ENCODE assay signal across 1 cellular context in genomic region chr11:78380615-78381029, GRCh38.
TF ChIP-seq lines count a peak whose summit lies in the region.

No MANE protein-coding gene starts in this region.

TF ChIP-seq in GM23338, 12 proteins besides CTCF, POLR2A, EP300 and RAD21:
- TF ChIP-seq CREB1 (CRISPR knock-in tag; IDR thresholded peaks at IDR 0.05; ENCODE audit: low read depth) (no peak), NANOG (IDR thresholded peaks at IDR 0.05; ENCODE audit: borderline replicate concordance) (no peak), POLR2AphosphoS5 (IDR thresholded peaks at IDR 0.05; ENCODE audit: low read depth) (no peak), JUNB (IDR thresholded peaks at IDR 0.05; ENCODE audit: unreplicated experiment) (no peak), EZH2 (IDR thresholded peaks at IDR 0.05; ENCODE audit: low read depth, unreplicated experiment) (no peak), EZH2phosphoT487 (IDR thresholded peaks at IDR 0.05; ENCODE audit: unreplicated experiment) (no peak), REST (IDR thresholded peaks at IDR 0.05; ENCODE audit: unreplicated experiment) (no peak), ZNF114 (CRISPR knock-in tag; IDR thresholded peaks at IDR 0.05) (no peak), ZNF331 (CRISPR knock-in tag; IDR thresholded peaks at IDR 0.05; ENCODE audit: low read depth) (no peak), STAT1 (IDR thresholded peaks at IDR 0.05; ENCODE audit: unreplicated experiment) (no peak)
- TF ChIP-seq, protein P1, sequence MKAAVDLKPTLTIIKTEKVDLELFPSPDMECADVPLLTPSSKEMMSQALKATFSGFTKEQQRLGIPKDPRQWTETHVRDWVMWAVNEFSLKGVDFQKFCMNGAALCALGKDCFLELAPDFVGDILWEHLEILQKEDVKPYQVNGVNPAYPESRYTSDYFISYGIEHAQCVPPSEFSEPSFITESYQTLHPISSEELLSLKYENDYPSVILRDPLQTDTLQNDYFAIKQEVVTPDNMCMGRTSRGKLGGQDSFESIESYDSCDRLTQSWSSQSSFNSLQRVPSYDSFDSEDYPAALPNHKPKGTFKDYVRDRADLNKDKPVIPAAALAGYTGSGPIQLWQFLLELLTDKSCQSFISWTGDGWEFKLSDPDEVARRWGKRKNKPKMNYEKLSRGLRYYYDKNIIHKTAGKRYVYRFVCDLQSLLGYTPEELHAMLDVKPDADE (IDR thresholded peaks at IDR 0.05): no peak
- TF ChIP-seq, protein P2, sequence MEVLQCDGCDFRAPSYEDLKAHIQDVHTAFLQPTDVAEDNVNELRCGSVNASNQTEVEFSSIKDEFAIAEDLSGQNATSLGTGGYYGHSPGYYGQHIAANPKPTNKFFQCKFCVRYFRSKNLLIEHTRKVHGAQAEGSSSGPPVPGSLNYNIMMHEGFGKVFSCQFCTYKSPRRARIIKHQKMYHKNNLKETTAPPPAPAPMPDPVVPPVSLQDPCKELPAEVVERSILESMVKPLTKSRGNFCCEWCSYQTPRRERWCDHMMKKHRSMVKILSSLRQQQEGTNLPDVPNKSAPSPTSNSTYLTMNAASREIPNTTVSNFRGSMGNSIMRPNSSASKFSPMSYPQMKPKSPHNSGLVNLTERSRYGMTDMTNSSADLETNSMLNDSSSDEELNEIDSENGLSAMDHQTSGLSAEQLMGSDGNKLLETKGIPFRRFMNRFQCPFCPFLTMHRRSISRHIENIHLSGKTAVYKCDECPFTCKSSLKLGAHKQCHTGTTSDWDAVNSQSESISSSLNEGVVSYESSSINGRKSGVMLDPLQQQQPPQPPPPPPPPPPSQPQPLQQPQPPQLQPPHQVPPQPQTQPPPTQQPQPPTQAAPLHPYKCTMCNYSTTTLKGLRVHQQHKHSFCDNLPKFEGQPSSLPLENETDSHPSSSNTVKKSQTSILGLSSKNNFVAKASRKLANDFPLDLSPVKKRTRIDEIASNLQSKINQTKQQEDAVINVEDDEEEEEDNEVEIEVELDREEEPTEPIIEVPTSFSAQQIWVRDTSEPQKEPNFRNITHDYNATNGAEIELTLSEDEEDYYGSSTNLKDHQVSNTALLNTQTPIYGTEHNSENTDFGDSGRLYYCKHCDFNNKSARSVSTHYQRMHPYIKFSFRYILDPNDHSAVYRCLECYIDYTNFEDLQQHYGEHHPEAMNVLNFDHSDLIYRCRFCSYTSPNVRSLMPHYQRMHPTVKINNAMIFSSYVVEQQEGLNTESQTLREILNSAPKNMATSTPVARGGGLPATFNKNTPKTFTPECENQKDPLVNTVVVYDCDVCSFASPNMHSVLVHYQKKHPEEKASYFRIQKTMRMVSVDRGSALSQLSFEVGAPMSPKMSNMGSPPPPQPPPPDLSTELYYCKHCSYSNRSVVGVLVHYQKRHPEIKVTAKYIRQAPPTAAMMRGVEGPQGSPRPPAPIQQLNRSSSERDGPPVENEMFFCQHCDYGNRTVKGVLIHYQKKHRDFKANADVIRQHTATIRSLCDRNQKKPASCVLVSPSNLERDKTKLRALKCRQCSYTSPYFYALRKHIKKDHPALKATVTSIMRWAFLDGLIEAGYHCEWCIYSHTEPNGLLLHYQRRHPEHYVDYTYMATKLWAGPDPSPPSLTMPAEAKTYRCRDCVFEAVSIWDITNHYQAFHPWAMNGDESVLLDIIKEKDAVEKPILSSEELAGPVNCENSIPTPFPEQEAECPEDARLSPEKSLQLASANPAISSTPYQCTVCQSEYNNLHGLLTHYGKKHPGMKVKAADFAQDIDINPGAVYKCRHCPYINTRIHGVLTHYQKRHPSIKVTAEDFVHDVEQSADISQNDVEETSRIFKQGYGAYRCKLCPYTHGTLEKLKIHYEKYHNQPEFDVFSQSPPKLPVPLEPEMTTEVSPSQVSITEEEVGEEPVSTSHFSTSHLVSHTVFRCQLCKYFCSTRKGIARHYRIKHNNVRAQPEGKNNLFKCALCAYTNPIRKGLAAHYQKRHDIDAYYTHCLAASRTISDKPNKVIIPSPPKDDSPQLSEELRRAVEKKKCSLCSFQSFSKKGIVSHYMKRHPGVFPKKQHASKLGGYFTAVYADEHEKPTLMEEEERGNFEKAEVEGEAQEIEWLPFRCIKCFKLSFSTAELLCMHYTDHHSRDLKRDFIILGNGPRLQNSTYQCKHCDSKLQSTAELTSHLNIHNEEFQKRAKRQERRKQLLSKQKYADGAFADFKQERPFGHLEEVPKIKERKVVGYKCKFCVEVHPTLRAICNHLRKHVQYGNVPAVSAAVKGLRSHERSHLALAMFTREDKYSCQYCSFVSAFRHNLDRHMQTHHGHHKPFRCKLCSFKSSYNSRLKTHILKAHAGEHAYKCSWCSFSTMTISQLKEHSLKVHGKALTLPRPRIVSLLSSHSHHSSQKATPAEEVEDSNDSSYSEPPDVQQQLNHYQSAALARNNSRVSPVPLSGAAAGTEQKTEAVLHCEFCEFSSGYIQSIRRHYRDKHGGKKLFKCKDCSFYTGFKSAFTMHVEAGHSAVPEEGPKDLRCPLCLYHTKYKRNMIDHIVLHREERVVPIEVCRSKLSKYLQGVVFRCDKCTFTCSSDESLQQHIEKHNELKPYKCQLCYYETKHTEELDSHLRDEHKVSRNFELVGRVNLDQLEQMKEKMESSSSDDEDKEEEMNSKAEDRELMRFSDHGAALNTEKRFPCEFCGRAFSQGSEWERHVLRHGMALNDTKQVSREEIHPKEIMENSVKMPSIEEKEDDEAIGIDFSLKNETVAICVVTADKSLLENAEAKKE (CRISPR knock-in tag; IDR thresholded peaks at IDR 0.05): no peak
